Comparison of ENCODE assay signal across 33 cellular contexts in genomic region chr2:138396843-138397242, GRCh38.
"Had no signal": no experiment of that assay in that cellular context is flagged by ENCODE, and none has a peak within 500 bp of the region (broad histone marks: within the 10 kb centered on the region; RNA-seq: fewer than 3 reads in every experiment).

No MANE protein-coding gene starts in this region.

- H3K9me3 ChIP-seq: adrenal gland, body of pancreas, colonic mucosa, gastrocnemius medialis had no signal

- H3K4me3 ChIP-seq: adrenal gland, body of pancreas, cardiac muscle cell, colonic mucosa, esophagus muscularis mucosa, gastrocnemius medialis, heart left ventricle had no signal

- H3K27ac ChIP-seq: body of pancreas, cardiac muscle cell, colonic mucosa, esophagus muscularis mucosa, gastrocnemius medialis, heart left ventricle, WERI-Rb-1 had no signal

- H3K36me3 ChIP-seq: adrenal gland, cardiac muscle cell, colonic mucosa, esophagus muscularis mucosa, gastrocnemius medialis, heart left ventricle, WERI-Rb-1 had no signal

- H3K4me1 ChIP-seq: adrenal gland, body of pancreas, colonic mucosa, gastrocnemius medialis had no signal

- ATAC-seq: activated CD4-positive, CD25-positive, alpha-beta regulatory T cell treated with anti-CD3 and anti-CD28 coated beads, Interleukin-2, amount 50 U/mL, for 24 hours; activated CD8-positive, alpha-beta T cell treated with anti-CD3 and anti-CD28 coated beads for 36 hours; activated naive CD8-positive, alpha-beta T cell treated with anti-CD3 and anti-CD28 coated beads, Interleukin-2, amount 50 U/mL, for 24 hours; body of pancreas; gastrocnemius medialis; T-helper 17 cell had no signal

- H3K27me3 ChIP-seq: adrenal gland, body of pancreas, cardiac muscle cell, colonic mucosa, esophagus muscularis mucosa, foreskin keratinocyte, gastrocnemius medialis, heart left ventricle had no signal

- DNase-seq: activated B cell treated with CpG ODN at 0.5 μM for 24 hours; activated CD4-positive, alpha-beta T cell treated with anti-CD3 and anti-CD28 coated beads for 48 hours; activated CD4-positive, alpha-beta T cell treated with anti-CD3 and anti-CD28 coated beads, Interleukin-2, amount 50 U/mL, for 1 hour; activated CD4-positive, alpha-beta T cell treated with anti-CD3 and anti-CD28 coated beads, Interleukin-2, amount 50 U/mL, for 48 hours; activated CD8-positive, alpha-beta memory T cell treated with anti-CD3 and anti-CD28 coated beads for 24 hours; activated CD8-positive, alpha-beta T cell treated with anti-CD3 and anti-CD28 coated beads for 36 hours; activated effector memory CD4-positive, alpha-beta T cell treated with anti-CD3 and anti-CD28 coated beads, Interleukin-2, amount 50 U/mL, for 16 hours; activated naive CD4-positive, alpha-beta T cell treated with anti-CD3 and anti-CD28 coated beads for 36 hours; activated naive CD8-positive, alpha-beta T cell treated with anti-CD3 and anti-CD28 coated beads for 36 hours; activated naive CD8-positive, alpha-beta T cell treated with anti-CD3 and anti-CD28 coated beads, Interleukin-2, amount 50 U/mL, for 24 hours; activated T-cell treated with anti-CD3 and anti-CD28 coated beads, Interleukin-2, amount 50 U/mL, for 1 hour; activated T-cell treated with anti-CD3 and anti-CD28 coated beads, Interleukin-2, amount 50 U/mL, for 48 hours; adrenal gland; amygdala; aorta; body of pancreas; central memory CD4-positive, alpha-beta T cell; cerebellar nuclear complex; colonic mucosa; effector memory CD4-positive, alpha-beta T cell; endodermal cell; erythroblast; gastrocnemius medialis; glutamatergic neuron; heart left ventricle; T-helper 1 cell; T-helper 17 cell; T1000; WERI-Rb-1 had no signal
